Comparison of ENCODE assay signal across 1 cellular context in the genomic region with DNA sequence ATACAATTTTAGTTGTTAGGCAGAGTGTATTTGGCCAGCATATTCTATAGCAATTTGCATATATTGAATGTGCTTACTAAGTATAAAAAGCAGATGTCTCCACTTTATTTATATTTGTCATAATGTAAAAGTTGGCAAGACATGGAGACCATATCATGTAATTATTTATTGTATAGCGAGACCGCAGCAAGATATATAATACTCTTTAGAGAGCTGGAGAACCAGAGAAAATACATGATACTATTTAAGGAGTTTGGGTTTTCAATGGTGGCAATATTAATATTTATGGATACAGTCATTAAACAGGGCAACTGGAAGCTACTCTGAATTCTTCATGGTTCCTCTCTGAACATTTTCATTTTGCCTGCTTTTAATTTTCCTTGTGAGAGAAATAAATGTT.
A peak's percentile ranks its signal among the peaks of the same experiment; 100 is the strongest.
TF ChIP-seq lines count a peak whose summit lies in the region.

No MANE protein-coding gene starts in this region.

TF ChIP-seq in K562, 482 proteins besides CTCF, POLR2A, EP300 and RAD21:
- TF ChIP-seq ZNF316 (IDR thresholded peaks at IDR 0.05) (0 out of 2 replicates have a peak, but pooled peaks have one; percentile 3), ELF2 (CRISPR knock-in tag; IDR thresholded peaks at IDR 0.05) (no peak), STAT5B (CRISPR knock-in tag; IDR thresholded peaks at IDR 0.05) (no peak)
